8 cellular contexts compared by ENCODE assay signal in the genomic region with DNA sequence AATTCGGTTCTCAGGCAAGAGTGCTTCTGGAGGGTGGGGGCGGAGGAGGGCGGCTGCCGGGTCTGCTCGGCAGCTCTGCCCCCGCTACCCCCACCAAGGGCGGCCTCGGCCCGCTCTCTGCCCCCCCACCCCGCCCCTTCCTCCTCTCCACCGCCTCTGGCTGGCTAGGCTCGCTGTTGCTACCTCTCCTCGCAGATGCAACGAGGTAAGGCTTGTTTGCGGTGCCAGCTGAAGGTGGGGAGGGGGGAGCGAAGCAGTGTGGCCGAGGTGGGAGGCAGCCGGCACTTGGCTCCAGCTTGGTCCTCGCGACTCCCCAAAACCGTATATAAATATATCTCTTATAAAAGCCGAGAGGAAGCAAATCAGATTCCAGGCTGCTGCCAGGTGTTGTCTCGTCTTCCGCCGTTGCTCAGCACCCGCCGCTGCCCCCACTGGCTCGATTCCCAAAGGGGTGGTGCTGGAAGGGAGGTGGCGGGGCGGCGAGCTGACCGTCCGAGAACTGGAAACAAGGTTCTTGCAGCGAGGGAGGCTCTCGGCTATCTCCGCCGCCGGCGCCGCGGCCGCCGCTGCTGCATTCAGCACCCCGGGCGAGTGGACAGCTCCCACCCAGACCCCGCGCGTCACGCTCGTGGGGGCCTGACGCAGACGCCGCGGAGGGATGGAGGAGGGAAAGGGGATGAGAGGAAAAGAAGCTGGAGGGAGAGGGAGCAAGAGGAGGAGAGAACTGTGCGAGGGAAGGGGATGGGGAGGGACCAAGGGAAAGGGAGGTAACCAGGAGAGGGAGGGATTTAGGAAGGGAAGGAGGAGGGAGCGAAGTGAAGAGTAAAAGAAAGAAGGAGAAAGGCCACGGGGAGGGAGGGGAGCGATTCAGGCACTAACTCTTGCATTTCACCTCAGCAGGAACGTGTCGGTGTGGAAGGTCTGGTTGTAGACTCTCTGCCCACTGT. TPM values are rescaled to one million over a fixed set of nuclear protein-coding genes. Genes with fewer than 3 reads are reported as not detected.
DNase-seq lines count a peak whose midpoint lies in the region; FAIRE-seq and TF ChIP-seq lines count a peak whose summit lies in the region.

A gene with protein sequence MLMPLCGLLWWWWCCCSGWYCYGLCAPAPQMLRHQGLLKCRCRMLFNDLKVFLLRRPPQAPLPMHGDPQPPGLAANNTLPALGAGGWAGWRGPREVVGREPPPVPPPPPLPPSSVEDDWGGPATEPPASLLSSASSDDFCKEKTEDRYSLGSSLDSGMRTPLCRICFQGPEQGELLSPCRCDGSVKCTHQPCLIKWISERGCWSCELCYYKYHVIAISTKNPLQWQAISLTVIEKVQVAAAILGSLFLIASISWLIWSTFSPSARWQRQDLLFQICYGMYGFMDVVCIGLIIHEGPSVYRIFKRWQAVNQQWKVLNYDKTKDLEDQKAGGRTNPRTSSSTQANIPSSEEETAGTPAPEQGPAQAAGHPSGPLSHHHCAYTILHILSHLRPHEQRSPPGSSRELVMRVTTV (minus strand): TSS at position 728 of the 947 bp plus-strand sequence. CDS start 2,223 bp downstream, outside the sequence.

- H3K27ac Mint-ChIP-seq in progenitor cell of endocrine pancreas, result no peak within 1 kb of the TSS

- H3K9me3 Mint-ChIP-seq in progenitor cell of endocrine pancreas (ENCODE audit: low read depth), result no peaks in the 10 kb centered on the region

- H3K9me3 ChIP-seq in MG63 (no peaks in the 10 kb centered on the region), right atrium auricular region (no peaks in the 10 kb centered on the region)

- peaks cover 77% of the 10 kb centered on the region for H3K27me3 Mint-ChIP-seq in progenitor cell of endocrine pancreas

- DNase-seq in DMS 273 treated with DMSO at 0.1 percent for 48 hours (lab: John Stamatoyannopoulos, UW), result peak; percentile 50
- peak; percentile 65 for DNase-seq in MG63
- DNase-seq in T1000 (lab: John Stamatoyannopoulos, UW), result peak; percentile 73
- peak; percentile 60 for DNase-seq in astrocyte of the cerebellum (ENCODE audit: low read depth)
- peak; percentile 65 for DNase-seq in right atrium auricular region (ENCODE audit: low spot score)
- DNase-seq in progenitor cell of endocrine pancreas (ENCODE audit: low spot score, unreplicated experiment), result peak; percentile 79
- peak; percentile 87 for DNase-seq in urothelium cell line (ENCODE audit: low spot score)
- no peak for DNase-seq in GF-D8 (lab: John Stamatoyannopoulos, UW)

- H3K4me3 ChIP-seq in MG63, result peak within 1 kb of the TSS; percentile 19
- H3K4me3 ChIP-seq in astrocyte of the cerebellum (ENCODE audit: low read depth, low read length), result peak within 1 kb of the TSS; percentile 46
- peak within 1 kb of the TSS; percentile 17 to 38 for H3K4me3 ChIP-seq in right atrium auricular region

- FAIRE-seq in urothelium cell line (lab: Jason Lieb, UNC), result peak; percentile 88

- H3K36me3 Mint-ChIP-seq in progenitor cell of endocrine pancreas (ENCODE audit: insufficient read depth), result no peaks in the 10 kb centered on the region

- no peaks in the 10 kb centered on the region for H3K36me3 ChIP-seq in MG63
- no peaks in the 10 kb centered on the region for H3K36me3 ChIP-seq in right atrium auricular region

- TF ChIP-seq CTCF in astrocyte of the cerebellum (IDR thresholded peaks at IDR 0.05; ENCODE audit: low read depth, low read length, missing control alignments) (no peak), right atrium auricular region (IDR thresholded peaks at IDR 0.05) (no peak), progenitor cell of endocrine pancreas (IDR thresholded peaks at IDR 0.05; ENCODE audit: unreplicated experiment) (no peak)

- in situ Hi-C loops in astrocyte of the cerebellum (cut with HindIII; ENCODE audit: low sequenced_read_pairs), result no loop called here

- no peak within 1 kb of the TSS for H3K27ac ChIP-seq in right atrium auricular region

- peaks cover 5% of the 10 kb centered on the region for H3K4me1 Mint-ChIP-seq in progenitor cell of endocrine pancreas (ENCODE audit: low read depth)

- H3K27me3 ChIP-seq in MG63 (peaks cover 36% of the 10 kb centered on the region), right atrium auricular region (peaks cover 4 to 16% of the 10 kb centered on the region in 2 donors)

- peak within 1 kb of the TSS; percentile 58 for H3K4me3 Mint-ChIP-seq in progenitor cell of endocrine pancreas (ENCODE audit: low read depth)

- peaks cover 0 to 20% of the 10 kb centered on the region in 2 donors for H3K4me1 ChIP-seq in right atrium auricular region

RNA-seq across cellular contexts. Expression of the gene that starts here (rescaled TPM):
- total RNA-seq in MG63 (2014; rRNA removed; shearing (Covaris generic); ENCODE audit: low replicate concordance), result 0.03 and 0.12 TPM in 2 replicates
- total RNA-seq in right atrium auricular region (under 1 TPM in 1 of 2 donors, not detected in 1; 0.08 TPM), progenitor cell of endocrine pancreas (2.0 and 2.2 TPM in 2 replicates)

Comparison
In these comparisons a context has a peak if more than half of its experiments do, and no peak if none do; other contexts are left out.
1. Peak in DNase-seq and H3K4me3 ChIP-seq in MG63; RNA of the gene not detected or under 1 TPM.
2. Peak in DNase-seq and H3K4me3 ChIP-seq in right atrium auricular region; RNA of the gene not detected or under 1 TPM.